ENCODE assay signal across 27 cellular contexts in the genomic region with DNA sequence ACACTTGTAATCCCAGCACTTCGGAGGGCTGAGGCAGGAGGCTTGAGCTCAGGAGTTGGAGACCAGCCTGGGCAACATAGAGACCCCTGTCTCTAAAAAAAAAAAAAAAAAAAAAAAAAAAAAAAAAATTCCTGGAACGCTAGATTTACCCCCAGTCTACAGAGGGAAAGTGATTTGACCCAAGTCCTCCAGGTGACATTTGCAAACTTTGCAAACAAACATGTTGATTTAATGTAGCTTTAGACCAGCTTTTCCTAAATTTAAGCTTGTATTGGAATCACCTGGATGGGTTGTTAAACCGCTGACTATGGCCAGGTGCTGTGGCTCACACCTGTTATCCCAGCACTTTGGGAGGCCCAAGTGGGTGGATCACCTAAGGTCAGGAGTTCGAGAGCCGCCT. TPM values are rescaled to one million over a fixed set of nuclear protein-coding genes. Genes with fewer than 3 reads are reported as not detected.
"Had no signal": no experiment of that assay in that cellular context is flagged by ENCODE, and none has a peak within 500 bp of the region (broad histone marks: within the 10 kb centered on the region; RNA-seq: fewer than 3 reads in every experiment).

No MANE protein-coding gene starts in this region.

- FAIRE-seq: endometrium, endothelial cell of umbilical vein, frontal cortex had no signal

- H2AFZ ChIP-seq: hepatocyte had no signal

- H3K79me2 ChIP-seq: hepatocyte had no signal

- ATAC-seq: effector memory CD8-positive, alpha-beta T cell; foreskin keratinocyte; gastrocnemius medialis; gastroesophageal sphincter; heart left ventricle; heart right ventricle had no signal

- H3K4me3 ChIP-seq: colonic mucosa, coronary artery, dorsolateral prefrontal cortex, esophagus muscularis mucosa, esophagus squamous epithelium, gastrocnemius medialis, gastroesophageal sphincter, heart left ventricle, heart right ventricle, hepatocyte had no signal

- H3K36me3 ChIP-seq: colonic mucosa, esophagus muscularis mucosa, esophagus squamous epithelium, gastrocnemius medialis, gastroesophageal sphincter, heart left ventricle, heart right ventricle had no signal

- H3K4me2 ChIP-seq: hepatocyte had no signal

- H3K27me3 ChIP-seq: colonic mucosa, dorsolateral prefrontal cortex, hepatocyte had no signal

- DNase-seq: colonic mucosa; cortex of kidney; dermis blood vessel endothelial cell; dorsolateral prefrontal cortex; effector CD4-positive, alpha-beta T cell; effector CD8-positive, alpha-beta T cell; effector memory CD4-positive, alpha-beta T cell; effector memory CD8-positive, alpha-beta T cell; endodermal cell; erythroblast; esophagus squamous epithelium; foreskin fibroblast; foreskin keratinocyte; foreskin melanocyte; gastrocnemius medialis; glutamatergic neuron; head of caudate nucleus; heart left ventricle; heart right ventricle had no signal

- H3K4me1 ChIP-seq: colonic mucosa, esophagus muscularis mucosa, esophagus squamous epithelium, foreskin keratinocyte, gastrocnemius medialis, gastroesophageal sphincter, heart left ventricle, heart right ventricle had no signal

- H3K9me3 ChIP-seq: colonic mucosa, esophagus muscularis mucosa, esophagus squamous epithelium, gastrocnemius medialis, gastroesophageal sphincter, heart left ventricle, heart right ventricle had no signal

- H3K27ac ChIP-seq: colonic mucosa, coronary artery, dorsolateral prefrontal cortex, epithelial cell of prostate, esophagus muscularis mucosa, esophagus squamous epithelium, foreskin keratinocyte, gastrocnemius medialis, gastroesophageal sphincter, heart left ventricle, heart right ventricle, hepatocyte had no signal

RNA-seq across cellular contexts. Expression of a gene that starts 10.0 kb away (rescaled TPM):
- polyA plus RNA-seq: hepatocyte had no signal
